Comparison of ENCODE assay signal across 9 cellular contexts in the genomic region with DNA sequence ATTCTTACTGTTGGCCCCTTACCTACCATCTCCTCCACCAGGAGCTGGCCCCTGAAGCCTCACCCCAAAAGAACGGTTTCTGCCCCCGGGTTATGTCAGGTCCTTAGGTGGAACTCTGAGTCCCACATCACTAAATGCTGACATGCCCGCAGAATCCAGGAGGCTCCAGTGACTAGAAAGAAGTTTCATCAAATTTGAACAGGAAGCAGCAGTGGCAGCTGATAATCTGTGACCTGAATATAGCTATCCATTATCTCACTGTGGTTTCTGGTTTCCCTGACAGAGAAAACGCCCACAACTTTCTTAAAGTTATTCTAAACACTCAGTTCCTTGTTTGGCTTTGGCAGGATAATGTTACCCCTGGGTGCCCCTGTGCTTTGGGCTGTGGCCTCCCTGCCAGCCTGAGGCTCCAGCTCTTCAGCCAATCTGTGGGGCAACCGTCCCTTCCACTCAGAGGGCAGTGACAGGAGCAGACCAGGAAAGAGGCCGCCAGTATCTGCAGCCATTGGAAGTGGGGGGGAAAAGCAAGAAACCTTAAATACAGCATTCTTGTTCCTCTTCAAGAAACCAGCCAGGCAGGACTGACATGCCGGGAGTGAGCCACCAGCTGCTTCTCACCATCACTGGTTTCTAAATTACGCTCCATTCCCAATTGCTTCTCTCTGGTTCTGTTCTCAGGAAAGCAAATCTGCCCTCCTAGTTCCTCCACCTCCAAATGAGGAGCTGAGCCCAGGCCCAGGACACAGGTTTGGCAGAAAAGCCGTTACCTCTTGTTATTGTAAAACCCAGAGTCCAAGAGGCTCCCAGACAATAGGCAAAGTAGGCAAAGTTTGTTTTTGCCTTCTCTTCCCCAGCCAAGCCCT. TPM values are rescaled to one million over a fixed set of nuclear protein-coding genes. Genes with fewer than 3 reads are reported as not detected.
DNase-seq lines count a peak whose midpoint lies in the region; ATAC-seq and TF ChIP-seq lines count a peak whose summit lies in the region.
"Had no signal": no experiment of that assay in that cellular context is flagged by ENCODE, and none has a peak within 500 bp of the region (broad histone marks: within the 10 kb centered on the region; RNA-seq: fewer than 3 reads in every experiment).

No MANE protein-coding gene starts in this region.

- H3F3A ChIP-seq in MM.1S (ENCODE audit: insufficient read depth, low read length) = peaks cover 30% of the 10 kb centered on the region

- intact Hi-C loops in right cardiac atrium (cut with DNase I) (no loop called here), lower leg skin (cut with DNase I; ENCODE audit: low total_unique reads) (no loop called here)

- H3K4me1 ChIP-seq in MM.1S (ENCODE audit: low read length) = peaks cover 39% of the 10 kb centered on the region
- peaks cover 2% of the 10 kb centered on the region for H3K4me1 ChIP-seq in right cardiac atrium (ENCODE audit: control insufficient read depth, insufficient read depth, low read length)

- H3K4me3 ChIP-seq in MM.1S (ENCODE audit: low read length) (peak overlapping the region; percentile 28), right cardiac atrium (ENCODE audit: low read length) (no peak overlapping the region), lower leg skin (ENCODE audit: low read depth, poor library complexity, severe bottlenecking) (no peak overlapping the region)
- H3K4me3 ChIP-seq: SK-N-MC had no signal

- no peaks in the 10 kb centered on the region for H3K27me3 Mint-ChIP-seq in activated T-cell treated with anti-CD3 and anti-CD28 coated beads, Interleukin-2, amount 50 U/mL, for 4 hours (ENCODE audit: low read depth)

- H3K9ac ChIP-seq in MM.1S (ENCODE audit: low read length) = 0 out of 2 replicates have a peak overlapping the region, but pooled peaks have one; percentile 1

- H3K79me2 ChIP-seq in MM.1S (ENCODE audit: low read length) = no peaks in the 10 kb centered on the region

- peak overlapping the region; percentile 23; the same call in 1 of the 2 replicates for H2AFZ ChIP-seq in MM.1S (ENCODE audit: low read length)

- no peaks in the 10 kb centered on the region for H3K9me3 Mint-ChIP-seq in activated T-cell treated with anti-CD3 and anti-CD28 coated beads, Interleukin-2, amount 50 U/mL, for 4 hours
- H3K9me3 Mint-ChIP-seq in stimulated activated effector memory CD8-positive, alpha-beta T cell treated with anti-CD3 and anti-CD28 coated beads, Interleukin-12 subunit alpha, Interleukin-12 subunit beta, amount 100 ng/mL, for 72 hours = no peaks in the 10 kb centered on the region

- 33% methylated on average over 9 of the region's 9 CpGs for WGBS in right cardiac atrium
- WGBS in lower leg skin, 2 donors = 45 to 66% methylated on average over 9 of the region's 9 CpGs

- peaks cover 58% of the 10 kb centered on the region for H3K4me1 Mint-ChIP-seq in activated T-cell treated with anti-CD3 and anti-CD28 coated beads, Interleukin-2, amount 50 U/mL, for 4 hours (ENCODE audit: low read depth)
- H3K4me1 Mint-ChIP-seq in stimulated activated effector memory CD8-positive, alpha-beta T cell treated with anti-CD3 and anti-CD28 coated beads, Interleukin-12 subunit alpha, Interleukin-12 subunit beta, amount 100 ng/mL, for 72 hours = peaks cover 61% of the 10 kb centered on the region

- TF ChIP-seq CTCF in MM.1S (IDR thresholded peaks at IDR 0.05; ENCODE audit: low read length) (no peak), lower leg skin (IDR thresholded peaks at IDR 0.05) (no peak)

- peak overlapping the region; percentile 72 for H3K4me2 ChIP-seq in MM.1S (ENCODE audit: low read depth, low read length)

- H3K36me3 Mint-ChIP-seq in activated T-cell treated with anti-CD3 and anti-CD28 coated beads, Interleukin-2, amount 50 U/mL, for 4 hours (ENCODE audit: insufficient read depth) = no peaks in the 10 kb centered on the region
- H3K36me3 Mint-ChIP-seq in stimulated activated effector memory CD8-positive, alpha-beta T cell treated with anti-CD3 and anti-CD28 coated beads, Interleukin-12 subunit alpha, Interleukin-12 subunit beta, amount 100 ng/mL, for 72 hours = no peaks in the 10 kb centered on the region

- DNase-seq in GM03348 (ENCODE audit: low spot score) (peak; percentile 24), MM.1S (peak; percentile 61), right cardiac atrium (peak in 2 of 3 donors; percentile 47 to 69), COLO668 (lab: John Stamatoyannopoulos, UW; ENCODE audit: unreplicated experiment) (no peak), lower leg skin (ENCODE audit: low spot score in 2 of 2) (no peak)
- DNase-seq in activated T-cell treated with anti-CD3 and anti-CD28 coated beads, Interleukin-2, amount 50 U/mL, for 4 hours = peak; percentile 10
- DNase-seq in stimulated activated effector memory CD8-positive, alpha-beta T cell treated with anti-CD3 and anti-CD28 coated beads, Interleukin-12 subunit alpha, Interleukin-12 subunit beta, amount 100 ng/mL, for 72 hours (ENCODE audit: low spot score in 2 of 2) = peak in 1 of 2 donors; percentile 57

- no peak for TF ChIP-seq POLR2A in lower leg skin (IDR thresholded peaks at IDR 0.05)

- H3K27ac Mint-ChIP-seq in stimulated activated effector memory CD8-positive, alpha-beta T cell treated with anti-CD3 and anti-CD28 coated beads, Interleukin-12 subunit alpha, Interleukin-12 subunit beta, amount 100 ng/mL, for 72 hours = peak overlapping the region; percentile 81

- H3K27ac ChIP-seq in MM.1S (ENCODE audit: low read length) (peak overlapping the region; percentile 49; the same call in 1 of the 2 replicates), right cardiac atrium (ENCODE audit: low read length) (peak overlapping the region; percentile 70)
- H3K27ac ChIP-seq: SK-N-MC had no signal

- H3K9me3 ChIP-seq in MM.1S (replicated peaks; ENCODE audit: insufficient read depth, low read length) (no peaks in the 10 kb centered on the region), right cardiac atrium (ENCODE audit: control insufficient read depth, low read length) (no peaks in the 10 kb centered on the region)

- ATAC-seq in GM21717 (IDR thresholded peaks at IDR 0.05; ENCODE audit: unreplicated experiment) (peak; percentile 46), right cardiac atrium (peak; percentile 65 to 77)
- ATAC-seq in activated T-cell treated with anti-CD3 and anti-CD28 coated beads, Interleukin-2, amount 50 U/mL, for 4 hours = peak; percentile 86
- ATAC-seq in stimulated activated effector memory CD8-positive, alpha-beta T cell treated with anti-CD3 and anti-CD28 coated beads, Interleukin-12 subunit alpha, Interleukin-12 subunit beta, amount 100 ng/mL, for 72 hours = peak; percentile 88

- H3K27me3 ChIP-seq in MM.1S (replicated peaks; ENCODE audit: insufficient read depth, low read length) (no peaks in the 10 kb centered on the region), right cardiac atrium (ENCODE audit: control insufficient read depth, insufficient read depth) (no peaks in the 10 kb centered on the region)

- H3K36me3 ChIP-seq in MM.1S (replicated peaks; ENCODE audit: insufficient read depth, low read length) = no peaks in the 10 kb centered on the region

- H3K4me3 Mint-ChIP-seq in activated T-cell treated with anti-CD3 and anti-CD28 coated beads, Interleukin-2, amount 50 U/mL, for 4 hours = peak overlapping the region; percentile 52
- peak overlapping the region; percentile 68 for H3K4me3 Mint-ChIP-seq in stimulated activated effector memory CD8-positive, alpha-beta T cell treated with anti-CD3 and anti-CD28 coated beads, Interleukin-12 subunit alpha, Interleukin-12 subunit beta, amount 100 ng/mL, for 72 hours

- H4K20me1 ChIP-seq in MM.1S (ENCODE audit: insufficient read depth, low read length) = no peaks in the 10 kb centered on the region

- no peaks in the 10 kb centered on the region for H3K9me2 ChIP-seq in MM.1S (replicated peaks; ENCODE audit: insufficient read depth, low read length)

RNA-seq across cellular contexts. Expression of a gene that starts 41.2 kb away (rescaled TPM):
- total RNA-seq in activated T-cell treated with anti-CD3 and anti-CD28 coated beads, Interleukin-2, amount 50 U/mL, for 4 hours = 10 to 100 TPM; 12.4 to 16.3 (median 14.7) TPM
- total RNA-seq in right cardiac atrium (100 to 1,000 TPM; 203 to 246 (median 224) TPM), lower leg skin (10 to 100 TPM; 53.3 to 90.4 (median 63.1) TPM)
- polyA plus RNA-seq in right cardiac atrium = 74.6 TPM

RNA-seq across cellular contexts. Expression of a gene that starts 45.8 kb away (rescaled TPM):
- 1 to 10 TPM in 1 of 3 donors, under 1 TPM in 2; 0.82 to 1.1 (median 0.84) TPM for total RNA-seq in activated T-cell treated with anti-CD3 and anti-CD28 coated beads, Interleukin-2, amount 50 U/mL, for 4 hours
- total RNA-seq in right cardiac atrium (1 to 10 TPM; 4.8 to 7.1 (median 5.6) TPM), lower leg skin (10 to 100 TPM; 12.7 to 28.5 (median 14.7) TPM)
- 7.0 TPM for polyA plus RNA-seq in right cardiac atrium

Comparison
In these comparisons a context has a peak if more than half of its experiments do, and no peak if none do; other contexts are left out.
1. DNase-seq: peak in GM03348 (single experiment), MM.1S (single experiment), activated T-cell treated with anti-CD3 and anti-CD28 coated beads, Interleukin-2, amount 50 U/mL, for 4 hours (single experiment) and right cardiac atrium (2 of 3); none in COLO668 (single experiment) and lower leg skin (0 of 2).
2. Peak in every context shown above with its lines, with median percentiles within 50 percentile points of each other: ATAC-seq.